In the genomic region with DNA sequence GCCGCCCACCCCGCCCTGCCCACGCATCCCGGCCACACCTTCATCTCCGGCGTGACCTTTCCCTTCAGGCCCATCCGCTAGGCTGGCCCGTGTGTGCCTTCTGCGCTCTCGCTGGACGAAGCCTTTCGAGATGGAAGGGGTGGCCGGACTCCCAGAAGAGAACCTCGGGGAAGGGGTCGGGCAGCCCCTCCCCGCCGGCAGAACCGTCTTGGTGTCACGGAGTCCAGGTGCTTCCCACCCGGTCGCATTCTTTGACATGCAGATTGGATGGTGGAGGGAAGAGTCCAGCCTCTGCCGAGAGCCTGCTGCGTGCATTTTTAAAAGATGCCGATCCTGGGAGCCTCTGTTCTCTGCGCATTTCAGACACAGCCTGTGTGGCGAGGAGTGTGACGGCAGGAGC, we compare ENCODE assay signal across 35 cellular contexts. TPM values are rescaled to one million over a fixed set of nuclear protein-coding genes. Genes with fewer than 3 reads are reported as not detected.
"Had no signal": no experiment of that assay in that cellular context is flagged by ENCODE, and none has a peak within 500 bp of the region (broad histone marks: within the 10 kb centered on the region; RNA-seq: fewer than 3 reads in every experiment).

No MANE protein-coding gene starts in this region.

- H3K4me2 ChIP-seq: PC-9 had no signal

- FAIRE-seq: RCC 7860 had no signal

- H2AFZ ChIP-seq: PC-9 had no signal

- H3K27ac ChIP-seq: PC-9, RWPE1, VCaP had no signal

- DNase-seq: activated B cell treated with CpG ODN at 0.5 μM for 24 hours; activated CD4-positive, alpha-beta memory T cell treated with anti-CD3 and anti-CD28 coated beads for 36 hours; activated CD4-positive, alpha-beta T cell treated with anti-CD3 and anti-CD28 coated beads for 4 hours; activated CD4-positive, alpha-beta T cell treated with anti-CD3 and anti-CD28 coated beads, Interleukin-2, amount 50 U/mL, for 1 hour; activated CD4-positive, CD25-positive, alpha-beta regulatory T cell treated with anti-CD3 and anti-CD28 coated beads, Interleukin-2, amount 50 U/mL, for 72 hours; activated CD8-positive, alpha-beta memory T cell treated with anti-CD3 and anti-CD28 coated beads, Interleukin-2, amount 50 U/mL, for 4 hours; activated gamma-delta T cell treated with Interleukin-2 at 50 U/mL for 16 hours; activated naive CD4-positive, alpha-beta T cell treated with anti-CD3 and anti-CD28 coated beads for 36 hours; activated T-cell treated with anti-CD3 and anti-CD28 coated beads for 4 hours; activated T-cell treated with anti-CD3 and anti-CD28 coated beads, Interleukin-2, amount 50 U/mL, for 4 hours; anterior cingulate cortex; central memory CD4-positive, alpha-beta T cell; Kasumi-1; MM.1S; MV-4-11; NCI-H1092; NCI-H1436 treated with DMSO at 0.1 percent for 48 hours; NCI-H1694 treated with DMSO at 0.1 percent for 48 hours; NCI-H2029; NCI-H345; NCI-H524 treated with DMSO at 0.1 percent for 48 hours; NK-92 treated with Interleukin-12 subunit alpha and Interleukin-12 subunit beta, amount 100 ng/mL, for 24 hours; PC-9; SIG-M5; SW 1271; T-helper 1 cell; T-helper 2 cell; T-helper 9 cell had no signal

- H3K4me3 ChIP-seq: PC-9 had no signal

- ATAC-seq: activated naive CD4-positive, alpha-beta T cell treated with anti-CD3 and anti-CD28 coated beads, Interleukin-2, amount 50 U/mL, for 72 hours; activated T-cell treated with anti-CD3 and anti-CD28 coated beads, Interleukin-2, amount 50 U/mL, for 4 hours; Right ventricle myocardium inferior; SK-N-SH treated with all-trans-retinoic acid at 6 μM for 48 hours had no signal

RNA-seq across cellular contexts. Expression of a gene that starts 56.8 kb away (rescaled TPM):
- total RNA-seq: NCI-H460, Right ventricle myocardium inferior had no signal
